In the genomic region with DNA sequence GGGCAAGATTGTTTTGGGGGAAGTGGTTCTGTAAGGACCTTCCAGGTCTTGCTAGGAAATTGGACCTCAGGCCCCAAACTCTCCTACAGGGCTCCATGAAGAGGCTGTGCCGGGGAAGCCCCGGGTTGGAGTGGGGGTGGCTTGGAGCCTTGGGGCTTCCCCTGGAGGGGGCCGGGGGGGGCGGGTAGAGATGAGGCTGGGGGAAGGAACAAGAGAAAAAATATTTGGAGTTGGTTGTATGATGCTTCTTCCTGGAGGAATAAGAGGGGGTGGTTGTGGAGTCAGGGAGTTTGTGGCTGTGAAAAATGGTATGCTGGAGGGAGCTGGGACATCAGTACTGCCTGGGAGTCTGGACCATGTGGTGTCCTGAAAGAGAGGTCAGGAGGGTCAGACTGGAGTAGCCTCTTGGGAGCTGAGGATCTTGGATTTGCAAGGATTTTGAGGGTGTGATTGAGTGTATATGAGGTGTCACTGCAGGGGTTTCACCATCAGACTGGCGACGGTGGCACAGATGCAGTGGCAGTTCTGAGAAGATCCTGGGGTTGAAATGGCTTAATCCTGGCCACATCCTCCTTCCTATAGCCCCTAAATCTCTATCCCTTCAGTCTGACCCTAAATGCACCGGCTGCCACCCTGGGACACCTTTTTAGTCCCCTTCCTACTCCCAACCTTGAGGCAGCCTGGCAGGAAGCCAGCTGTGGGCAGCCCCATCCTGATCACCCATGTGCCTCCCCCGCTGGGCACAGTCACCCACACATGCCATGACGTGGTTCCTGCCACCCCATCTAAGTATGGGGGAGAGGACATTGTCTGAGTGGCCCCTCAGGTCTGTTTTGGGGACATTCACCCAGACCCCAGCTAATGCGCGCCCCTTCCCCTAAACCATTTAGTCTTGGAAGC, we compare ENCODE assay signal across 9 cellular contexts. TPM values are rescaled to one million over a fixed set of nuclear protein-coding genes. Genes with fewer than 3 reads are reported as not detected.
DNase-seq lines count a peak whose midpoint lies in the region; ATAC-seq, FAIRE-seq and TF ChIP-seq lines count a peak whose summit lies in the region.
"Had no signal": no experiment of that assay in that cellular context is flagged by ENCODE, and none has a peak within 500 bp of the region (broad histone marks: within the 10 kb centered on the region; RNA-seq: fewer than 3 reads in every experiment).

No MANE protein-coding gene starts in this region.

- FAIRE-seq in kidney (lab: Jason Lieb, UNC) (no peak), small intestine (lab: Jason Lieb, UNC) (no peak)

- peaks cover 54 to 70% of the 10 kb centered on the region in 2 donors for H3K4me1 ChIP-seq in kidney (ENCODE audit: control insufficient read depth in 1 of 2, insufficient read depth in 1 of 2, low read depth in 1 of 2, low read length in 2 of 2)
- peaks cover 2 to 24% of the 10 kb centered on the region in 2 donors for H3K4me1 ChIP-seq in small intestine (ENCODE audit: control insufficient read depth in 2 of 2, insufficient read depth in 1 of 2, low read depth in 1 of 2, low read length in 1 of 2)

- H3K27ac ChIP-seq in kidney (ENCODE audit: low read depth in 2 of 2, low read length in 2 of 2) (peak overlapping the region; percentile 94 to 95), small intestine (ENCODE audit: low read depth in 1 of 2, low read length in 1 of 2) (peak overlapping the region in 1 of 2 donors; percentile 98)
- H3K27ac ChIP-seq: 22Rv1 had no signal

- ATAC-seq in esophagus mucosa, result no peak
- ATAC-seq in HG02623 (IDR thresholded peaks at IDR 0.05; ENCODE audit: unreplicated experiment), result no peak

- intact Hi-C loops in kidney (cut with DNase I), result no loop called here

- H3K36me3 ChIP-seq in kidney (ENCODE audit: control insufficient read depth in 1 of 2, insufficient read depth in 2 of 2, low read length in 2 of 2) (no peaks in the 10 kb centered on the region), small intestine (ENCODE audit: control insufficient read depth in 2 of 2, insufficient read depth in 2 of 2, low read length in 2 of 2) (no peaks in the 10 kb centered on the region)

- H3K9me3 ChIP-seq in kidney (ENCODE audit: control insufficient read depth in 1 of 2, low read length in 2 of 2) (no peaks in the 10 kb centered on the region), small intestine (ENCODE audit: control insufficient read depth, low read depth) (no peaks in the 10 kb centered on the region)

- WGBS in small intestine, 3 donors, result 50 to 73% (median 56%) methylated on average over 11 of the region's 11 CpGs

- DNase-seq in DMS 273 (lab: John Stamatoyannopoulos, UW; ENCODE audit: unreplicated experiment) (peak; percentile 34), DMS 273 treated with DMSO at 0.1 percent for 48 hours (lab: John Stamatoyannopoulos, UW) (no peak), activated gamma-delta T cell (lab: John Stamatoyannopoulos, UW) (peak; percentile 69), kidney (peak; percentile 88), small intestine (no peak)
- DNase-seq in stimulated activated CD8-positive, alpha-beta memory T cell treated with anti-CD3 and anti-CD28 coated beads, Interleukin-4, amount 100 ng/mL, for 24 hours (ENCODE audit: low read depth), result peak; percentile 50

- H3K27me3 ChIP-seq in small intestine (ENCODE audit: control insufficient read depth in 2 of 2, insufficient read depth in 2 of 2, low read length in 2 of 2), result no peaks in the 10 kb centered on the region

- TF ChIP-seq CTCF in kidney (IDR thresholded peaks at IDR 0.05; ENCODE audit: borderline replicate concordance, extremely low read depth, insufficient read depth), result no peak

- H3K4me3 ChIP-seq in kidney (ENCODE audit: low read length in 2 of 2) (peak overlapping the region; percentile 47 to 79), small intestine (ENCODE audit: low read depth in 1 of 2, low read length in 2 of 2) (no peak overlapping the region)

- H3K9ac ChIP-seq in kidney (ENCODE audit: low read length in 2 of 2), result peak overlapping the region; percentile 13 to 68

RNA-seq across cellular contexts. Expression of a gene that starts 10.9 kb away (rescaled TPM):
- total RNA-seq in kidney, result 45.7 TPM
- 22.5 TPM for polyA plus RNA-seq in kidney (ENCODE audit: insufficient read depth, low read depth, low replicate concordance)
- 8.2 TPM for total RNA-seq in esophagus mucosa
- 10 to 100 TPM; 28.8 to 40.7 (median 39.2) TPM for polyA plus RNA-seq in small intestine

RNA-seq across cellular contexts. Expression of a gene that starts 32.2 kb away (rescaled TPM):
- total RNA-seq in kidney (1.7 TPM), esophagus mucosa (12.8 TPM)
- polyA plus RNA-seq in kidney (ENCODE audit: insufficient read depth, low read depth, low replicate concordance) (0.49 TPM), small intestine (10 to 100 TPM in 1 of 3 donors, 1 to 10 TPM in 2; 2.5 to 10.7 (median 3.8) TPM)

RNA-seq across cellular contexts. Expression of a gene that starts 44.6 kb away (rescaled TPM):
- 2.6 TPM for total RNA-seq in kidney
- polyA plus RNA-seq in kidney (ENCODE audit: insufficient read depth, low read depth, low replicate concordance), result not detected
- 0.28 TPM for total RNA-seq in esophagus mucosa
- 1 to 10 TPM in 1 of 3 donors, not detected in 2; 1.1 TPM for polyA plus RNA-seq in small intestine

Comparison
In these comparisons a context has a peak if more than half of its experiments do, and no peak if none do; other contexts are left out.
1. DNase-seq: peak in DMS 273 (single experiment), activated gamma-delta T cell (single experiment), kidney (single experiment) and stimulated activated CD8-positive, alpha-beta memory T cell treated with anti-CD3 and anti-CD28 coated beads, Interleukin-4, amount 100 ng/mL, for 24 hours (single experiment); none in DMS 273 treated with DMSO at 0.1 percent for 48 hours (single experiment) and small intestine (single experiment).
2. H3K4me3 ChIP-seq: peak in kidney (2 of 2); none in small intestine (0 of 2).